In the genomic region with DNA sequence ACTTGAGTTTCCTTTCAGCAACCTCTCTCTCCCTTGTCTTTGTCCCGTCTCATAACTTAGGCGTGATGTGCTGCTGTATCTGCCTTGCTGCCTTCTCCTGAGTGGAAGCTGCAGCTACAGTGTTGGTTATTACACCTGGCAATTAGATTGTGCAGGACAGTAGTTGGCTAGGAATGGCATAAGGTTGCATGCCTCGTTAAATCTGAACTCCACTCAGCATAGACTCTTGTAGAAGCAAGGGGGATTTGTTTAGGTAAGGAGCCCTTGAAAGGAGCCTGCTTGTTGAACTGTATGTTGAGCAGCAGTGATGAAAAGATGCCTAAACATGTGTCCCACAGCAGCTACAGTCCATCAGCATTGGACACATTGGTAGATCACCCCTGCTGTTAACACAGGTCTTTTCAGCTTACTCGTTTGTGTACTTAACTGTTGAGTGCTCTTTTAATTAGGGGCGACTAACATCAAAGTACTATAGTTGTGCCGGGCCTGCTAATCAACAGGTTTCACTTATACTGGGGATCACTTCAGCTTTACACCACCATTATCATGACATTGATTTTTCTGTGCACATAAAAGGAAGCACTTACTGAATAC, we compare ENCODE assay signal across 1 cellular context.
TF ChIP-seq lines count a peak whose summit lies in the region.

No MANE protein-coding gene starts in this region.

TF ChIP-seq in GM12878, 131 proteins besides CTCF, POLR2A, EP300 and RAD21:
- TF ChIP-seq, protein P1, sequence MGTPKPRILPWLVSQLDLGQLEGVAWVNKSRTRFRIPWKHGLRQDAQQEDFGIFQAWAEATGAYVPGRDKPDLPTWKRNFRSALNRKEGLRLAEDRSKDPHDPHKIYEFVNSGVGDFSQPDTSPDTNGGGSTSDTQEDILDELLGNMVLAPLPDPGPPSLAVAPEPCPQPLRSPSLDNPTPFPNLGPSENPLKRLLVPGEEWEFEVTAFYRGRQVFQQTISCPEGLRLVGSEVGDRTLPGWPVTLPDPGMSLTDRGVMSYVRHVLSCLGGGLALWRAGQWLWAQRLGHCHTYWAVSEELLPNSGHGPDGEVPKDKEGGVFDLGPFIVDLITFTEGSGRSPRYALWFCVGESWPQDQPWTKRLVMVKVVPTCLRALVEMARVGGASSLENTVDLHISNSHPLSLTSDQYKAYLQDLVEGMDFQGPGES (IDR thresholded peaks at IDR 0.05) = no peak
- TF ChIP-seq MTA2 (IDR thresholded peaks at IDR 0.05; ENCODE audit: low read depth) (0 out of 2 replicates have a peak, but pooled peaks have one; percentile 34), PML (IDR thresholded peaks at IDR 0.05; ENCODE audit: low read length) (0 out of 2 replicates have a peak, but pooled peaks have one; percentile 15), GATAD2B (conservative IDR thresholded peaks at IDR 0.05; ENCODE audit: low read depth) (no peak), KAT2A (conservative IDR thresholded peaks at IDR 0.05; ENCODE audit: control insufficient read depth, low read depth, low read length) (no peak), POU2F2 (IDR thresholded peaks at IDR 0.05; ENCODE audit: borderline replicate concordance, low read depth, low read length) (0 out of 3 replicates have a peak, but pooled peaks have one; percentile 28), IKZF2 (IDR thresholded peaks at IDR 0.05) (no peak), BCL11A (IDR thresholded peaks at IDR 0.05; ENCODE audit: low read depth, low read length) (peak; percentile 9; the same call in 1 of the 2 replicates)
- TF ChIP-seq, protein P2, sequence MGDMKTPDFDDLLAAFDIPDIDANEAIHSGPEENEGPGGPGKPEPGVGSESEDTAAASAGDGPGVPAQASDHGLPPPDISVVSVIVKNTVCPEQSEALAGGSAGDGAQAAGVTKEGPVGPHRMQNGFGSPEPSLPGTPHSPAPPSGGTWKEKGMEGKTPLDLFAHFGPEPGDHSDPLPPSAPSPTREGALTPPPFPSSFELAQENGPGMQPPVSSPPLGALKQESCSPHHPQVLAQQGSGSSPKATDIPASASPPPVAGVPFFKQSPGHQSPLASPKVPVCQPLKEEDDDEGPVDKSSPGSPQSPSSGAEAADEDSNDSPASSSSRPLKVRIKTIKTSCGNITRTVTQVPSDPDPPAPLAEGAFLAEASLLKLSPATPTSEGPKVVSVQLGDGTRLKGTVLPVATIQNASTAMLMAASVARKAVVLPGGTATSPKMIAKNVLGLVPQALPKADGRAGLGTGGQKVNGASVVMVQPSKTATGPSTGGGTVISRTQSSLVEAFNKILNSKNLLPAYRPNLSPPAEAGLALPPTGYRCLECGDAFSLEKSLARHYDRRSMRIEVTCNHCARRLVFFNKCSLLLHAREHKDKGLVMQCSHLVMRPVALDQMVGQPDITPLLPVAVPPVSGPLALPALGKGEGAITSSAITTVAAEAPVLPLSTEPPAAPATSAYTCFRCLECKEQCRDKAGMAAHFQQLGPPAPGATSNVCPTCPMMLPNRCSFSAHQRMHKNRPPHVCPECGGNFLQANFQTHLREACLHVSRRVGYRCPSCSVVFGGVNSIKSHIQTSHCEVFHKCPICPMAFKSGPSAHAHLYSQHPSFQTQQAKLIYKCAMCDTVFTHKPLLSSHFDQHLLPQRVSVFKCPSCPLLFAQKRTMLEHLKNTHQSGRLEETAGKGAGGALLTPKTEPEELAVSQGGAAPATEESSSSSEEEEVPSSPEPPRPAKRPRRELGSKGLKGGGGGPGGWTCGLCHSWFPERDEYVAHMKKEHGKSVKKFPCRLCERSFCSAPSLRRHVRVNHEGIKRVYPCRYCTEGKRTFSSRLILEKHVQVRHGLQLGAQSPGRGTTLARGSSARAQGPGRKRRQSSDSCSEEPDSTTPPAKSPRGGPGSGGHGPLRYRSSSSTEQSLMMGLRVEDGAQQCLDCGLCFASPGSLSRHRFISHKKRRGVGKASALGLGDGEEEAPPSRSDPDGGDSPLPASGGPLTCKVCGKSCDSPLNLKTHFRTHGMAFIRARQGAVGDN (IDR thresholded peaks at IDR 0.05) = 0 out of 2 replicates have a peak, but pooled peaks have one; percentile 24
- TF ChIP-seq, protein P3, sequence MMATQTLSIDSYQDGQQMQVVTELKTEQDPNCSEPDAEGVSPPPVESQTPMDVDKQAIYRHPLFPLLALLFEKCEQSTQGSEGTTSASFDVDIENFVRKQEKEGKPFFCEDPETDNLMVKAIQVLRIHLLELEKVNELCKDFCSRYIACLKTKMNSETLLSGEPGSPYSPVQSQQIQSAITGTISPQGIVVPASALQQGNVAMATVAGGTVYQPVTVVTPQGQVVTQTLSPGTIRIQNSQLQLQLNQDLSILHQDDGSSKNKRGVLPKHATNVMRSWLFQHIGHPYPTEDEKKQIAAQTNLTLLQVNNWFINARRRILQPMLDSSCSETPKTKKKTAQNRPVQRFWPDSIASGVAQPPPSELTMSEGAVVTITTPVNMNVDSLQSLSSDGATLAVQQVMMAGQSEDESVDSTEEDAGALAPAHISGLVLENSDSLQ (IDR thresholded peaks at IDR 0.05) = 0 out of 2 replicates have a peak, but pooled peaks have one; percentile 13
- TF ChIP-seq, protein P4, sequence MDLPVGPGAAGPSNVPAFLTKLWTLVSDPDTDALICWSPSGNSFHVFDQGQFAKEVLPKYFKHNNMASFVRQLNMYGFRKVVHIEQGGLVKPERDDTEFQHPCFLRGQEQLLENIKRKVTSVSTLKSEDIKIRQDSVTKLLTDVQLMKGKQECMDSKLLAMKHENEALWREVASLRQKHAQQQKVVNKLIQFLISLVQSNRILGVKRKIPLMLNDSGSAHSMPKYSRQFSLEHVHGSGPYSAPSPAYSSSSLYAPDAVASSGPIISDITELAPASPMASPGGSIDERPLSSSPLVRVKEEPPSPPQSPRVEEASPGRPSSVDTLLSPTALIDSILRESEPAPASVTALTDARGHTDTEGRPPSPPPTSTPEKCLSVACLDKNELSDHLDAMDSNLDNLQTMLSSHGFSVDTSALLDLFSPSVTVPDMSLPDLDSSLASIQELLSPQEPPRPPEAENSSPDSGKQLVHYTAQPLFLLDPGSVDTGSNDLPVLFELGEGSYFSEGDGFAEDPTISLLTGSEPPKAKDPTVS (IDR thresholded peaks at IDR 0.05; ENCODE audit: low read depth, low read length) = no peak
